In the genomic region with DNA sequence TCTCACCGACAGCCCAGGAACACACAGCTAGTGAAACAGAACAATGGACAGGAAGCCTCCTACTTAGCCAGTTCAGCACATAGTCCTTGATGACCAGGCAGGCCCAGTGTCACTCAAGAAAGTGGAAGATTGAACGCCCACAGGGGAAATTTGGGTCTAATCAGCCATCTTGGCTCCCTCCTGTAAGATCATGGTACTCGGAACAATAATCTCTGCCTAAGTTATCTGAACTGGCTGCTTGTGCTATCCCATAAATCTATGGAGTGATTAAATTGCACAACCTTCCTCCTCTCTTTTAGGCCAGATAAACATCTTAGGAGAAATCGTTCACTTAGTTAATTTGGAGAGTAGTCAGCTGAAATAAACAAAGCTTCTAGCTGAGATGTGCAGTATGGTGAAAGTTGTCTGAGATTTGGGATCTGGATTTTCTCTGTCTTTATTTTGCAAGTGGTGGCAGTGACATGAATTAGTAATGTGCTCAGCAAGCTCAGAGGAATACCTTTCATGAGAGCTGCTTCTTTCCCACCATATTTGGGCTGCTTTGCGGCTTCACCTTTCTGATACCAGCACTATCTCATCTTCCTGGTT, we compare ENCODE assay signal across 15 cellular contexts.
DNase-seq lines count a peak whose midpoint lies in the region; ATAC-seq and TF ChIP-seq lines count a peak whose summit lies in the region.
"Had no signal": no experiment of that assay in that cellular context is flagged by ENCODE, and none has a peak within 500 bp of the region (broad histone marks: within the 10 kb centered on the region; RNA-seq: fewer than 3 reads in every experiment).

No MANE protein-coding gene starts in this region.

- CTCF ChIA-PET in activated naive CD4-positive, alpha-beta T cell treated with anti-CD3 and anti-CD28 coated beads, Interleukin-2, amount 10 ng/mL, durations not matched to agents 7 days and 5 days (lab: Charles Lee) = interaction anchor here (1.3 kb wide), 1 partner anchor 123 kb away, joined by 3 read pairs; no protein-coding TSS in a partner anchor

- H3K36me3 ChIP-seq in left ventricle myocardium inferior (no peaks in the 10 kb centered on the region), uterus (no peaks in the 10 kb centered on the region)

- POLR2A ChIA-PET in naive thymus-derived CD8-positive, alpha-beta T cell (lab: Charles Lee) = no interaction called here

- peak overlapping the region; percentile 39 for H3K27ac Mint-ChIP-seq in neural crest cell (ENCODE audit: unreplicated experiment)
- no peak overlapping the region for H3K27ac Mint-ChIP-seq in activated naive CD4-positive, alpha-beta T cell treated with anti-CD3 and anti-CD28 coated beads, Interleukin-2, amount 10 ng/mL, durations not matched to agents 7 days and 5 days
- H3K27ac Mint-ChIP-seq in naive thymus-derived CD8-positive, alpha-beta T cell = peak overlapping the region in 1 of 10 donors; percentile 10
- H3K27ac Mint-ChIP-seq: activated CD8-positive, alpha-beta T cell treated with anti-CD3 and anti-CD28 coated beads, Interleukin-2, amount 10 ng/mL, durations not matched to agents 7 days and 5 days; activated naive CD8-positive, alpha-beta T cell; CD4-positive, CD25-positive, alpha-beta regulatory T cell; memory B cell had no signal

- H3K27me3 Mint-ChIP-seq in neural crest cell (ENCODE audit: low read depth) = peaks cover 37% of the 10 kb centered on the region
- no peaks in the 10 kb centered on the region for H3K27me3 Mint-ChIP-seq in activated naive CD4-positive, alpha-beta T cell treated with anti-CD3 and anti-CD28 coated beads, Interleukin-2, amount 10 ng/mL, durations not matched to agents 7 days and 5 days
- H3K27me3 Mint-ChIP-seq in naive thymus-derived CD8-positive, alpha-beta T cell = peaks cover 0 to 10% (median 3%) of the 10 kb centered on the region in 5 donors
- H3K27me3 Mint-ChIP-seq: CD4-positive, CD25-positive, alpha-beta regulatory T cell; memory B cell had no signal

- H3K4me3 ChIP-seq in left ventricle myocardium inferior (no peak overlapping the region), uterus (no peak overlapping the region)

- no peak overlapping the region for H3K4me3 Mint-ChIP-seq in neural crest cell
- no peak overlapping the region for H3K4me3 Mint-ChIP-seq in activated naive CD4-positive, alpha-beta T cell treated with anti-CD3 and anti-CD28 coated beads, Interleukin-2, amount 10 ng/mL, durations not matched to agents 7 days and 5 days
- H3K4me3 Mint-ChIP-seq in naive thymus-derived CD8-positive, alpha-beta T cell = no peak overlapping the region
- H3K4me3 Mint-ChIP-seq: activated CD8-positive, alpha-beta T cell treated with anti-CD3 and anti-CD28 coated beads, Interleukin-2, amount 10 ng/mL, durations not matched to agents 7 days and 5 days; activated naive CD8-positive, alpha-beta T cell; CD4-positive, CD25-positive, alpha-beta regulatory T cell; memory B cell had no signal

- no peak for DNase-seq in left ventricle myocardium inferior
- no peak for DNase-seq in neural crest cell (ENCODE audit: low read depth, low spot score)
- peak; percentile 48 to 60 for DNase-seq in uterus
- no peak for DNase-seq in KBM-7
- DNase-seq in activated naive CD4-positive, alpha-beta T cell treated with anti-CD3 and anti-CD28 coated beads, Interleukin-2, amount 10 ng/mL, durations not matched to agents 7 days and 5 days = no peak
- DNase-seq in naive thymus-derived CD8-positive, alpha-beta T cell = no peak
- DNase-seq: activated CD8-positive, alpha-beta T cell treated with anti-CD3 and anti-CD28 coated beads, Interleukin-2, amount 10 ng/mL, durations not matched to agents 7 days and 5 days; CD4-positive, CD25-positive, alpha-beta regulatory T cell; cortex of kidney; HCEC 1CT; NCI-H1105; NCI-H446 had no signal

- no peak for ATAC-seq in naive thymus-derived CD8-positive, alpha-beta T cell
- ATAC-seq: activated CD8-positive, alpha-beta T cell treated with anti-CD3 and anti-CD28 coated beads, Interleukin-2, amount 10 ng/mL, durations not matched to agents 7 days and 5 days had no signal

- no peak for TF ChIP-seq CTCF in left ventricle myocardium inferior (IDR thresholded peaks at IDR 0.05; ENCODE audit: borderline replicate concordance)
- no peak for TF ChIP-seq CTCF in neural crest cell (conservative IDR thresholded peaks at IDR 0.05)
- no peak for TF ChIP-seq CTCF in uterus (IDR thresholded peaks at IDR 0.05)

- H3K9me3 ChIP-seq in left ventricle myocardium inferior (replicated peaks) (peaks cover 10% of the 10 kb centered on the region), uterus (no peaks in the 10 kb centered on the region)

- H3K4me1 ChIP-seq in left ventricle myocardium inferior (peaks cover 77% of the 10 kb centered on the region), uterus (peaks cover 0 to 11% of the 10 kb centered on the region in 2 donors)

- no peaks in the 10 kb centered on the region for H3K36me3 Mint-ChIP-seq in neural crest cell (ENCODE audit: low read depth)
- H3K36me3 Mint-ChIP-seq in activated naive CD4-positive, alpha-beta T cell treated with anti-CD3 and anti-CD28 coated beads, Interleukin-2, amount 10 ng/mL, durations not matched to agents 7 days and 5 days = no peaks in the 10 kb centered on the region
- H3K36me3 Mint-ChIP-seq in naive thymus-derived CD8-positive, alpha-beta T cell = no peaks in the 10 kb centered on the region
- H3K36me3 Mint-ChIP-seq: activated naive CD8-positive, alpha-beta T cell; CD4-positive, CD25-positive, alpha-beta regulatory T cell had no signal

- H3K4me1 Mint-ChIP-seq in neural crest cell = peaks cover 29% of the 10 kb centered on the region
- no peaks in the 10 kb centered on the region for H3K4me1 Mint-ChIP-seq in activated naive CD4-positive, alpha-beta T cell treated with anti-CD3 and anti-CD28 coated beads, Interleukin-2, amount 10 ng/mL, durations not matched to agents 7 days and 5 days
- no peaks in the 10 kb centered on the region for H3K4me1 Mint-ChIP-seq in naive thymus-derived CD8-positive, alpha-beta T cell
- H3K4me1 Mint-ChIP-seq: CD4-positive, CD25-positive, alpha-beta regulatory T cell; memory B cell had no signal

- no peaks in the 10 kb centered on the region for H3K27me3 ChIP-seq in left ventricle myocardium inferior (ENCODE audit: low read depth)
- no peaks in the 10 kb centered on the region for H3K27me3 ChIP-seq in uterus

- peaks cover 4% of the 10 kb centered on the region for H3K9me3 Mint-ChIP-seq in neural crest cell
- no peaks in the 10 kb centered on the region for H3K9me3 Mint-ChIP-seq in activated naive CD4-positive, alpha-beta T cell treated with anti-CD3 and anti-CD28 coated beads, Interleukin-2, amount 10 ng/mL, durations not matched to agents 7 days and 5 days
- H3K9me3 Mint-ChIP-seq in naive thymus-derived CD8-positive, alpha-beta T cell = peaks cover 0 to 2% (median 0%) of the 10 kb centered on the region in 9 donors
- H3K9me3 Mint-ChIP-seq: memory B cell had no signal

- H3K27ac ChIP-seq in cingulate gyrus (ENCODE audit: low read depth, low read length) = peak overlapping the region; percentile 42
- H3K27ac ChIP-seq in left ventricle myocardium inferior (replicated peaks) = peak overlapping the region; percentile 91
- peak overlapping the region; percentile 80 to 82 for H3K27ac ChIP-seq in uterus

- intact Hi-C loops in left ventricle myocardium inferior (cut with micrococcal nuclease) (loop anchor here (10.0 kb wide), 1 partner anchor 68 kb away; no protein-coding TSS in a partner anchor), uterus (cut with DNase I; ENCODE audit: low total_unique reads) (no loop called here)

- no peak for TF ChIP-seq POLR2A in uterus (IDR thresholded peaks at IDR 0.05)

- in situ Hi-C loops in KBM-7 (cut with MboI; ENCODE audit: low pct_unique_long_range_greater_than_20kb, low sequenced_read_pairs) = no loop called here

Comparison
In these comparisons a context has a peak if more than half of its experiments do, and no peak if none do; other contexts are left out.
1. DNase-seq: peak in uterus (2 of 2); none in left ventricle myocardium inferior (single experiment), neural crest cell (single experiment), KBM-7 (single experiment), activated naive CD4-positive, alpha-beta T cell treated with anti-CD3 and anti-CD28 coated beads, Interleukin-2, amount 10 ng/mL, durations not matched to agents 7 days and 5 days (single experiment) and naive thymus-derived CD8-positive, alpha-beta T cell (0 of 10).
2. Peak in every context shown above with its lines, with median percentiles within 50 percentile points of each other: H3K27ac ChIP-seq.